In genomic region chrX:96619588-96619987, GRCh38 we compare ENCODE assay signal across 22 cellular contexts.
"Had no signal": no experiment of that assay in that cellular context is flagged by ENCODE, and none has a peak within 500 bp of the region (broad histone marks: within the 10 kb centered on the region; RNA-seq: fewer than 3 reads in every experiment).

No MANE protein-coding gene starts in this region.

- H3K27ac ChIP-seq: body of pancreas, epithelial cell of prostate, left lung, ovary, sigmoid colon, thoracic aorta, WERI-Rb-1 had no signal

- H3K4me1 Mint-ChIP-seq: activated CD4-positive, alpha-beta T cell treated with anti-CD3 and anti-CD28 coated beads for 36 hours; activated naive CD4-positive, alpha-beta T cell treated with anti-CD3 and anti-CD28 coated beads, Interleukin-2, amount 50 U/mL, for 24 hours; naive thymus-derived CD4-positive, alpha-beta T cell; stimulated activated effector memory CD8-positive, alpha-beta T cell treated with anti-CD3 and anti-CD28 coated beads, Interleukin-12 subunit alpha, Interleukin-12 subunit beta, amount 100 ng/mL, for 72 hours had no signal

- DNase-seq: activated CD4-positive, alpha-beta memory T cell treated with anti-CD3 and anti-CD28 coated beads for 36 hours; activated CD4-positive, alpha-beta T cell treated with anti-CD3 and anti-CD28 coated beads for 36 hours; activated effector memory CD4-positive, alpha-beta T cell treated with Interleukin-2 at 50 U/mL for 16 hours; activated T-cell treated with anti-CD3 and anti-CD28 coated beads, Interleukin-2, amount 50 U/mL, for 4 hours; amniotic stem cell; body of pancreas; cerebellar nuclear complex; dermis blood vessel endothelial cell; effector memory CD8-positive, alpha-beta T cell; hippocampal formation; kidney; left lung; naive thymus-derived CD4-positive, alpha-beta T cell; ovary; sigmoid colon; stimulated activated CD4-positive, alpha-beta T cell treated with anti-CD3 and anti-CD28 coated beads, Interleukin-1b, Interleukin-23, amount 100 ng/mL, for 48 hours; WERI-Rb-1 had no signal

- H3K4me3 ChIP-seq: body of pancreas, left lung, ovary, sigmoid colon, thoracic aorta had no signal

- H3K27me3 Mint-ChIP-seq: activated CD4-positive, alpha-beta memory T cell treated with anti-CD3 and anti-CD28 coated beads for 36 hours; activated CD4-positive, alpha-beta T cell treated with anti-CD3 and anti-CD28 coated beads for 36 hours; activated naive CD4-positive, alpha-beta T cell treated with anti-CD3 and anti-CD28 coated beads, Interleukin-2, amount 50 U/mL, for 24 hours; naive thymus-derived CD4-positive, alpha-beta T cell had no signal

- H3K4me1 ChIP-seq: body of pancreas, left lung, sigmoid colon had no signal

- H3K36me3 Mint-ChIP-seq: activated CD4-positive, alpha-beta memory T cell treated with anti-CD3 and anti-CD28 coated beads for 36 hours; activated naive CD4-positive, alpha-beta T cell treated with anti-CD3 and anti-CD28 coated beads, Interleukin-2, amount 50 U/mL, for 24 hours; naive thymus-derived CD4-positive, alpha-beta T cell had no signal

- H3K27ac Mint-ChIP-seq: activated CD4-positive, alpha-beta memory T cell treated with anti-CD3 and anti-CD28 coated beads for 36 hours; activated CD4-positive, alpha-beta T cell treated with anti-CD3 and anti-CD28 coated beads for 36 hours; activated naive CD4-positive, alpha-beta T cell treated with anti-CD3 and anti-CD28 coated beads, Interleukin-2, amount 50 U/mL, for 24 hours; effector memory CD8-positive, alpha-beta T cell; naive thymus-derived CD4-positive, alpha-beta T cell; stimulated activated effector memory CD8-positive, alpha-beta T cell treated with anti-CD3 and anti-CD28 coated beads, Interleukin-12 subunit alpha, Interleukin-12 subunit beta, amount 100 ng/mL, for 72 hours; T-helper 1 cell treated with Interleukin-12 subunit alpha and Interleukin-12 subunit beta and Interleukin-4 antibody, amounts not matched to agents 30 μg/mL and 1 μg/mL, for 36 hours had no signal

- H3K9me3 Mint-ChIP-seq: activated naive CD4-positive, alpha-beta T cell treated with anti-CD3 and anti-CD28 coated beads, Interleukin-2, amount 50 U/mL, for 24 hours; activated T-cell treated with anti-CD3 and anti-CD28 coated beads, Interleukin-2, amount 50 U/mL, for 4 hours; effector memory CD8-positive, alpha-beta T cell; stimulated activated effector memory CD8-positive, alpha-beta T cell treated with anti-CD3 and anti-CD28 coated beads, Interleukin-12 subunit alpha, Interleukin-12 subunit beta, amount 100 ng/mL, for 72 hours had no signal

- H3K27me3 ChIP-seq: body of pancreas, ovary, sigmoid colon had no signal

- ATAC-seq: activated CD4-positive, alpha-beta T cell treated with anti-CD3 and anti-CD28 coated beads for 36 hours; activated T-cell treated with anti-CD3 and anti-CD28 coated beads, Interleukin-2, amount 50 U/mL, for 4 hours; body of pancreas; effector memory CD8-positive, alpha-beta T cell; left lung; naive thymus-derived CD4-positive, alpha-beta T cell; stimulated activated effector memory CD8-positive, alpha-beta T cell treated with anti-CD3 and anti-CD28 coated beads, Interleukin-12 subunit alpha, Interleukin-12 subunit beta, amount 100 ng/mL, for 72 hours had no signal

- H3K4me3 Mint-ChIP-seq: activated CD4-positive, alpha-beta memory T cell treated with anti-CD3 and anti-CD28 coated beads for 36 hours; activated CD4-positive, alpha-beta T cell treated with anti-CD3 and anti-CD28 coated beads for 36 hours; activated naive CD4-positive, alpha-beta T cell treated with anti-CD3 and anti-CD28 coated beads, Interleukin-2, amount 50 U/mL, for 24 hours; activated T-cell treated with anti-CD3 and anti-CD28 coated beads, Interleukin-2, amount 50 U/mL, for 4 hours; effector memory CD8-positive, alpha-beta T cell; naive thymus-derived CD4-positive, alpha-beta T cell; stimulated activated effector memory CD8-positive, alpha-beta T cell treated with anti-CD3 and anti-CD28 coated beads, Interleukin-12 subunit alpha, Interleukin-12 subunit beta, amount 100 ng/mL, for 72 hours; T-helper 1 cell treated with Interleukin-12 subunit alpha and Interleukin-12 subunit beta and Interleukin-4 antibody, amounts not matched to agents 30 μg/mL and 1 μg/mL, for 36 hours had no signal
